Comparison of ENCODE assay signal across 8 cellular contexts in the genomic region with DNA sequence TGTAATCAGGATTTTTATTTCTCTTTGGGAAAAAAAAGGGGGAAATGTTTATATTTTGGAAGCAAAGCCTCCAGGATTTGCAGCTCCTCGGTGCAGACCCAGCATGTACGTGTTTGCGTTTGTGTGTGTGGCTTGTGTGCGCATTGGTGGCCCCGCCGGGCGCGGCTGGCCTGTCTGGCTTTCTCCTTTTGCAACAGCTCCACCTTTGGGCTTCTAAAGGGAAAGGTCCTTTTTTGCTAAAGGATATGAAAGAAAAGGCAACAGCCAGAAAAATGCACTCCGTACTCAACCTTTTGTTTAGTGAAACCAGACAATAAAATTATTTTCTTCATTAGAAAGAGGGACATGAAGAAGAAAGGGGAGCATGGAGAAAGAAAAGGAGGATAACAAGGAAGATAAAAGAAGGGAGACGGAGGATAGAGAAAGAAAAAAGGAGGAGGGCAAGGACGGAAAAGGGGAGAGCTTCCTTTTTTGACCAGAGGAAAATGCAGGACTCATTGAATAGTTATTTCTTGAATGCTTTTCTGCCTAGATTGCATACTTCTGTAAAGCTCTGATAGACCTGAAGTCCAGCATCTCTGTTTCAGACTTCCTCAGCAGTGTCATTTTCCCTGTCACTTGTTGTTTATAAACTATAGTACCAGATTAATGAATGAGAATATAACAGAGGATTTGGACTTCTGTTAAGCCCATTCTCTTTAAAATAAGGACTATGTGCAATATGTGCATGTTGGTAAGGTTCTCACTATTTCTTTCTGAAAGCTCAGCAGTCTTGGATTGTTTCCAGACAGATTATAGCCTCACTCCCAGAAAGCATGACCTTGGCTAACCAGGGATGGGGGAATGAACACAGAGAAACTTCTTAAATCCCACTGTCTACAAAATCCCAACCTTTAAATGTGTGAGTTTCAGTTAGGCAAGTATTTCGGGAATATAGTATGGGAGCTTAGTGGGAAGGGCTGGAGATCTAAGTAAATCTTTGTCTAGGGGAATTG.
DNase-seq lines count a peak whose midpoint lies in the region; ATAC-seq and TF ChIP-seq lines count a peak whose summit lies in the region.

No MANE protein-coding gene starts in this region.

- no peaks in the 10 kb centered on the region for H3K9me3 ChIP-seq in A673 (ENCODE audit: low read depth, low read length, poor library complexity, severe bottlenecking)

- H3K27me3 Mint-ChIP-seq in osteocyte (ENCODE audit: unreplicated experiment), result peaks cover 8% of the 10 kb centered on the region

- H3K27me3 ChIP-seq in A673 (replicated peaks; ENCODE audit: insufficient read depth, low read depth, low read length, poor library complexity), result peaks cover 27% of the 10 kb centered on the region

- ATAC-seq in GM18511 (IDR thresholded peaks at IDR 0.05; ENCODE audit: unreplicated experiment) (peak; percentile 63), GM21390 (IDR thresholded peaks at IDR 0.05; ENCODE audit: unreplicated experiment) (no peak), GM21737 (IDR thresholded peaks at IDR 0.05; ENCODE audit: unreplicated experiment) (no peak)

- peak overlapping the region; percentile 90 for H3K27ac Mint-ChIP-seq in osteocyte (ENCODE audit: unreplicated experiment)

- no peak overlapping the region for H3K27ac ChIP-seq in A673 (ENCODE audit: low read depth, low read length, poor library complexity, severe bottlenecking)

- CTCF ChIA-PET in A673 (lab: Charles Lee), result interaction anchor here (1.2 kb wide), 1 partner anchor 457 kb away, joined by 4 read pairs; no protein-coding TSS in a partner anchor

- no peaks in the 10 kb centered on the region for H3K36me3 ChIP-seq in A673 (ENCODE audit: insufficient read depth, low read length, poor library complexity, severe bottlenecking)

- H3K4me1 ChIP-seq in A673 (ENCODE audit: insufficient read depth, low read length, poor library complexity, severe bottlenecking), result no peaks in the 10 kb centered on the region

- no TSS peak for BruUV-seq in A673 (replicated peaks; lab: Mats Ljungman, UMichigan)

- intact Hi-C loops in A673 (cut with micrococcal nuclease; ENCODE audit: unreplicated experiment), result loop anchor here (10.0 kb wide), 1 partner anchor 457 kb away; no protein-coding TSS in a partner anchor

- H3K4me1 Mint-ChIP-seq in osteocyte (ENCODE audit: unreplicated experiment), result peaks cover 16% of the 10 kb centered on the region

- POLR2A ChIA-PET in A673 (lab: Charles Lee; ENCODE audit: low non-redundant PET), result no interaction called here

- in situ Hi-C loops in SK-MEL-5 (cut with HindIII; ENCODE audit: low pct_unique_long_range_greater_than_20kb, low sequenced_read_pairs), result no loop called here

- H3K36me3 Mint-ChIP-seq in osteocyte (ENCODE audit: unreplicated experiment), result no peaks in the 10 kb centered on the region

- H3K9me3 Mint-ChIP-seq in osteocyte (ENCODE audit: unreplicated experiment), result no peaks in the 10 kb centered on the region

- peak overlapping the region; percentile 82 for H3K4me3 Mint-ChIP-seq in osteocyte (ENCODE audit: unreplicated experiment)

- no peak overlapping the region for H3K4me3 ChIP-seq in A673 (ENCODE audit: low read depth, low read length, poor library complexity, severe bottlenecking)

- TF ChIP-seq CTCF in A673 (conservative IDR thresholded peaks at IDR 0.05; ENCODE audit: low read depth, low read length) (peak; percentile 69), osteocyte (IDR thresholded peaks at IDR 0.05) (peak; percentile 86)

- DNase-seq in A673 (ENCODE audit: low spot score), result peak; percentile 66
- DNase-seq in NCI-H1092 (lab: John Stamatoyannopoulos, UW), result peak; percentile 79
- DNase-seq in SK-MEL-5 (ENCODE audit: low read depth, low spot score), result peak; percentile 65
- DNase-seq in fibroblast of the conjunctiva (ENCODE audit: low read depth), result peak; percentile 23
- DNase-seq in osteocyte (ENCODE audit: extremely low spot score, unreplicated experiment), result peak; percentile 85

Comparison
In these comparisons a context has a peak if more than half of its experiments do, and no peak if none do; other contexts are left out.
1. DNase-seq: peak in every context shown above with its lines; median percentile 85 in osteocyte; 79 in NCI-H1092; 66 in A673; 65 in SK-MEL-5; 23 in fibroblast of the conjunctiva.